8 cellular contexts compared by ENCODE assay signal in genomic region chr5:114055318-114055788, GRCh38.
DNase-seq lines count a peak whose midpoint lies in the region; ATAC-seq, FAIRE-seq and TF ChIP-seq lines count a peak whose summit lies in the region.

No MANE protein-coding gene starts in this region.

- H3K36me3 Mint-ChIP-seq in astrocyte (ENCODE audit: low read depth, unreplicated experiment) = no peaks in the 10 kb centered on the region
- H3K36me3 Mint-ChIP-seq in activated T-helper 1 cell treated with anti-CD3 and anti-CD28 coated beads, Interleukin-12 subunit alpha, Interleukin-12 subunit beta, Interleukin-2, Interleukin-4 antibody, amounts not matched to agents 30 ng/mL and 10 ng/mL and 1 ng/mL, durations not matched to agents 14 hours and 24 hours and 36 hours (ENCODE audit: low read depth) = no peaks in the 10 kb centered on the region
- no peaks in the 10 kb centered on the region for H3K36me3 Mint-ChIP-seq in activated CD4-positive, alpha-beta T cell treated with anti-CD3 and anti-CD28 coated beads for 36 hours (ENCODE audit: low read depth)

- H3K9ac ChIP-seq in astrocyte (ENCODE audit: low read length) (peak overlapping the region; percentile 31), iPS-15b (ENCODE audit: low read depth, low read length) (no peak overlapping the region), skeletal muscle satellite cell (ENCODE audit: low read depth, low read length) (no peak overlapping the region)

- DNase-seq in NCI-H1048 (lab: John Stamatoyannopoulos, UW) (peak; percentile 43), astrocyte (ENCODE audit: low read depth) (peak; percentile 23), NCI-H510A (lab: John Stamatoyannopoulos, UW) (no peak)
- no peak for DNase-seq in activated T-helper 1 cell treated with anti-CD3 and anti-CD28 coated beads, Interleukin-12 subunit alpha, Interleukin-12 subunit beta, Interleukin-2, Interleukin-4 antibody, amounts not matched to agents 30 ng/mL and 10 ng/mL and 1 ng/mL, durations not matched to agents 14 hours and 24 hours and 36 hours (ENCODE audit: low spot score)
- DNase-seq in NK-92 treated with Interleukin-12 subunit alpha and Interleukin-12 subunit beta, amount 100 ng/mL, for 24 hours (lab: John Stamatoyannopoulos, UW) = no peak
- DNase-seq in activated CD4-positive, alpha-beta T cell treated with anti-CD3 and anti-CD28 coated beads for 36 hours = no peak

- H3K27me3 ChIP-seq in astrocyte (ENCODE audit: insufficient read depth, low read length) = peaks cover 41% of the 10 kb centered on the region
- H3K27me3 ChIP-seq in iPS-15b (ENCODE audit: control insufficient read depth, insufficient read depth, low read length) = peaks cover 40% of the 10 kb centered on the region
- H3K27me3 ChIP-seq in skeletal muscle satellite cell (ENCODE audit: control insufficient read depth, insufficient read depth, low read length) = peaks cover 46% of the 10 kb centered on the region

- peak overlapping the region; percentile 96 for H3K4me2 ChIP-seq in astrocyte (ENCODE audit: low read length)
- peak overlapping the region; percentile 66 for H3K4me2 ChIP-seq in skeletal muscle satellite cell (ENCODE audit: low read length)

- no peak overlapping the region for H3K27ac Mint-ChIP-seq in astrocyte (ENCODE audit: unreplicated experiment)
- no peak overlapping the region for H3K27ac Mint-ChIP-seq in activated T-helper 1 cell treated with anti-CD3 and anti-CD28 coated beads, Interleukin-12 subunit alpha, Interleukin-12 subunit beta, Interleukin-2, Interleukin-4 antibody, amounts not matched to agents 30 ng/mL and 10 ng/mL and 1 ng/mL, durations not matched to agents 14 hours and 24 hours and 36 hours
- no peak overlapping the region for H3K27ac Mint-ChIP-seq in activated CD4-positive, alpha-beta T cell treated with anti-CD3 and anti-CD28 coated beads for 36 hours

- no peaks in the 10 kb centered on the region for H3K36me3 ChIP-seq in astrocyte (ENCODE audit: insufficient read depth, low read length)
- no peaks in the 10 kb centered on the region for H3K36me3 ChIP-seq in iPS-15b (ENCODE audit: control insufficient read depth, insufficient read depth, low read length)
- H3K36me3 ChIP-seq in skeletal muscle satellite cell (ENCODE audit: insufficient read depth, low read length) = no peaks in the 10 kb centered on the region

- ATAC-seq in activated CD4-positive, alpha-beta T cell treated with anti-CD3 and anti-CD28 coated beads for 36 hours = no peak

- H3K4me3 Mint-ChIP-seq in astrocyte (ENCODE audit: unreplicated experiment) = peak overlapping the region; percentile 83
- no peak overlapping the region for H3K4me3 Mint-ChIP-seq in activated T-helper 1 cell treated with anti-CD3 and anti-CD28 coated beads, Interleukin-12 subunit alpha, Interleukin-12 subunit beta, Interleukin-2, Interleukin-4 antibody, amounts not matched to agents 30 ng/mL and 10 ng/mL and 1 ng/mL, durations not matched to agents 14 hours and 24 hours and 36 hours
- H3K4me3 Mint-ChIP-seq in activated CD4-positive, alpha-beta T cell treated with anti-CD3 and anti-CD28 coated beads for 36 hours = no peak overlapping the region

- CTCF ChIA-PET in activated CD4-positive, alpha-beta T cell treated with anti-CD3 and anti-CD28 coated beads for 36 hours (lab: Charles Lee) = interaction anchor here (0.6 kb wide), 1 partner anchor 93 kb away, joined by 3 read pairs; no protein-coding TSS in a partner anchor

- no peaks in the 10 kb centered on the region for H3K9me3 Mint-ChIP-seq in astrocyte (ENCODE audit: unreplicated experiment)
- no peaks in the 10 kb centered on the region for H3K9me3 Mint-ChIP-seq in activated T-helper 1 cell treated with anti-CD3 and anti-CD28 coated beads, Interleukin-12 subunit alpha, Interleukin-12 subunit beta, Interleukin-2, Interleukin-4 antibody, amounts not matched to agents 30 ng/mL and 10 ng/mL and 1 ng/mL, durations not matched to agents 14 hours and 24 hours and 36 hours
- H3K9me3 Mint-ChIP-seq in activated CD4-positive, alpha-beta T cell treated with anti-CD3 and anti-CD28 coated beads for 36 hours (ENCODE audit: low read depth) = no peaks in the 10 kb centered on the region

- POLR2A ChIA-PET in activated CD4-positive, alpha-beta T cell treated with anti-CD3 and anti-CD28 coated beads for 36 hours (lab: Charles Lee) = no interaction called here

- no peak overlapping the region for H3K27ac ChIP-seq in astrocyte (ENCODE audit: low read depth, low read length)

- no peak for FAIRE-seq in astrocyte (lab: Jason Lieb, UNC)

- peaks cover 45% of the 10 kb centered on the region for H3K27me3 Mint-ChIP-seq in astrocyte (ENCODE audit: low read depth, unreplicated experiment)
- H3K27me3 Mint-ChIP-seq in activated T-helper 1 cell treated with anti-CD3 and anti-CD28 coated beads, Interleukin-12 subunit alpha, Interleukin-12 subunit beta, Interleukin-2, Interleukin-4 antibody, amounts not matched to agents 30 ng/mL and 10 ng/mL and 1 ng/mL, durations not matched to agents 14 hours and 24 hours and 36 hours (ENCODE audit: insufficient read depth) = peaks cover 37% of the 10 kb centered on the region
- H3K27me3 Mint-ChIP-seq in activated CD4-positive, alpha-beta T cell treated with anti-CD3 and anti-CD28 coated beads for 36 hours = peaks cover 45% of the 10 kb centered on the region

- H2AFZ ChIP-seq in astrocyte (ENCODE audit: low read depth, low read length) = peak overlapping the region; percentile 81

- H3K4me1 Mint-ChIP-seq in astrocyte (ENCODE audit: low read depth, unreplicated experiment) = peaks cover 7% of the 10 kb centered on the region
- H3K4me1 Mint-ChIP-seq in activated T-helper 1 cell treated with anti-CD3 and anti-CD28 coated beads, Interleukin-12 subunit alpha, Interleukin-12 subunit beta, Interleukin-2, Interleukin-4 antibody, amounts not matched to agents 30 ng/mL and 10 ng/mL and 1 ng/mL, durations not matched to agents 14 hours and 24 hours and 36 hours (ENCODE audit: low read depth) = no peaks in the 10 kb centered on the region
- no peaks in the 10 kb centered on the region for H3K4me1 Mint-ChIP-seq in activated CD4-positive, alpha-beta T cell treated with anti-CD3 and anti-CD28 coated beads for 36 hours

- H4K20me1 ChIP-seq in astrocyte (ENCODE audit: insufficient read depth, low read length) = no peaks in the 10 kb centered on the region

- TF ChIP-seq CTCF in astrocyte (IDR thresholded peaks at IDR 0.05; ENCODE audit: insufficient read depth, low read depth, low read length) = no peak

- H3K4me1 ChIP-seq in astrocyte (ENCODE audit: insufficient read depth, low read length) = peaks cover 10% of the 10 kb centered on the region
- H3K4me1 ChIP-seq in iPS-15b (ENCODE audit: control insufficient read depth, insufficient read depth, low read length) = peaks cover 9% of the 10 kb centered on the region
- H3K4me1 ChIP-seq in skeletal muscle satellite cell (ENCODE audit: control insufficient read depth, insufficient read depth, low read length) = no peaks in the 10 kb centered on the region

- no peaks in the 10 kb centered on the region for H3K9me3 ChIP-seq in astrocyte (ENCODE audit: insufficient read depth, low read depth, low read length)
- H3K9me3 ChIP-seq in iPS-15b (ENCODE audit: control insufficient read depth, insufficient read depth, low read length) = no peaks in the 10 kb centered on the region
- no peaks in the 10 kb centered on the region for H3K9me3 ChIP-seq in skeletal muscle satellite cell (replicated peaks; ENCODE audit: low read length)

- no peaks in the 10 kb centered on the region for H3K79me2 ChIP-seq in astrocyte (ENCODE audit: insufficient read depth, low read length)

- H3K4me3 ChIP-seq in astrocyte (ENCODE audit: insufficient read depth, low read depth, low read length) = peak overlapping the region; percentile 56
- H3K4me3 ChIP-seq in iPS-15b (ENCODE audit: low read depth, low read length) = peak overlapping the region; percentile 78
- peak overlapping the region; percentile 58 for H3K4me3 ChIP-seq in skeletal muscle satellite cell (ENCODE audit: low read length)

- intact Hi-C loops in activated T-helper 1 cell treated with anti-CD3 and anti-CD28 coated beads, Interleukin-12 subunit alpha, Interleukin-12 subunit beta, Interleukin-2, Interleukin-4 antibody, amounts not matched to agents 30 ng/mL and 10 ng/mL and 1 ng/mL, durations not matched to agents 14 hours and 24 hours and 36 hours (cut with micrococcal nuclease) = no loop called here
- intact Hi-C loops in activated CD4-positive, alpha-beta T cell treated with anti-CD3 and anti-CD28 coated beads for 36 hours (cut with DNase I, micrococcal nuclease) = no loop called here

Comparison
In these comparisons a context has a peak if more than half of its experiments do, and no peak if none do; other contexts are left out.
1. DNase-seq: peak in NCI-H1048 (single experiment) and astrocyte (single experiment); none in activated T-helper 1 cell treated with anti-CD3 and anti-CD28 coated beads, Interleukin-12 subunit alpha, Interleukin-12 subunit beta, Interleukin-2, Interleukin-4 antibody, amounts not matched to agents 30 ng/mL and 10 ng/mL and 1 ng/mL, durations not matched to agents 14 hours and 24 hours and 36 hours (single experiment), NK-92 treated with Interleukin-12 subunit alpha and Interleukin-12 subunit beta, amount 100 ng/mL, for 24 hours (single experiment), NCI-H510A (single experiment) and activated CD4-positive, alpha-beta T cell treated with anti-CD3 and anti-CD28 coated beads for 36 hours (single experiment).
2. Peak in every context shown above with its lines, with median percentiles within 50 percentile points of each other: H3K4me3 ChIP-seq.